1 cellular context compared by ENCODE assay signal in the genomic region with DNA sequence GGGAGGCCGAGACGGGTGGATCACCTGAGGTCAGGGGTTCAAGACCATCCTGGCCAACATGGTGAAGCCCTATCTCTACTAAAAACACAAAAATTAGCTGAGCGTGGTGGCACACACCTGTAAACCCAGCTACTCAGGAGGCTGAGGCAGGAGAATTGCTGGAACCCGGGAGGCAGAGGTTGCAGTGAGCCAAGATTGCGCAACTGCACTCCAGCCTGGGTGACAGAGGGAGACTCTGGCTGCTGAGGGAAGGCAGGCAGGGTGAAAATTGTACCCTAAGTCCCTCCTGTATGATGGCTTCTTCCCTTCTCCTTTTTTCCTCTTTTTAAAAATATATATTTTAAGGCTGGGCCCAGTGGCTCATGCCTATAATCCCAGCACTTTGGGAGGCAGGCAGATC. TPM values are rescaled to one million over a fixed set of nuclear protein-coding genes. Genes with fewer than 3 reads are reported as not detected.
"Had no signal": no experiment of that assay in that cellular context is flagged by ENCODE, and none has a peak within 500 bp of the region (broad histone marks: within the 10 kb centered on the region; RNA-seq: fewer than 3 reads in every experiment).

No MANE protein-coding gene starts in this region.

RNA-seq across cellular contexts. Expression of a gene that starts 19.9 kb away (rescaled TPM):
- total RNA-seq: HT1080 had no signal
